5 cellular contexts compared by ENCODE assay signal in the genomic region with DNA sequence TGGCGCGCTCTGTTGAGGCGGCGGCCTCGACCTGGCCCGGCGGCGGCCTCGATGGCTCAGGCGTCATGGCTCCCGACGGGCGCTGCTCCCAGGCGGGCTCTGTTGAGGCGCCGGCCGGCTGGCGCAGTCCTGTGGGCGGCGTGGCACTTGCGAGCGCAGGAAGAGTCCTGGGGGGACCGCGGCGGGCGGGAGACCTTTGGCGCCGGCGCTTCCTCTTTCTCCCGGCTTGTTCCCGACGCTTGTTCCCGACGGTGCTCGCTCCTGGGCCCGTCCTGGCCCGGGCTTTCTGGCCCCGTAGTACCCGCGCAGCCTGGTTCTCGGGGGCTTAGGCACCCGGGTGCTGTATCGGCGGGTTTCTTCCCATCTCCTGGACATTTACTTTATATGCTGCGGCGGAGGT. TPM values are rescaled to one million over a fixed set of nuclear protein-coding genes. Genes with fewer than 3 reads are reported as not detected.
"Had no signal": no experiment of that assay in that cellular context is flagged by ENCODE, and none has a peak within 500 bp of the region (broad histone marks: within the 10 kb centered on the region; RNA-seq: fewer than 3 reads in every experiment).

No MANE protein-coding gene starts in this region.

RNA-seq across cellular contexts. Expression of a gene that starts 2.8 kb away (rescaled TPM):
- total RNA-seq: GM23248, GM23338, H1, H4, H7 had no signal
